ENCODE assay signal across 7 cellular contexts in genomic region chr2:168457177-168457905, GRCh38. TPM values are rescaled to one million over a fixed set of nuclear protein-coding genes. Genes with fewer than 3 reads are reported as not detected.
A peak's percentile ranks its signal among the peaks of the same experiment; 100 is the strongest.
DNase-seq lines count a peak whose midpoint lies in the region; ATAC-seq, FAIRE-seq and TF ChIP-seq lines count a peak whose summit lies in the region.

No MANE protein-coding gene starts in this region.

- H3K9me3 ChIP-seq in keratinocyte (ENCODE audit: control insufficient read depth, low read depth, low read length) = no peaks in the 10 kb centered on the region
- H3K9me3 ChIP-seq in testis = no peaks in the 10 kb centered on the region

- dilution Hi-C loops in keratinocyte (cut with MboI; ENCODE audit: extremely low pct_ligation_motif_present, low sequenced_read_pairs) = no loop called here

- H3K27ac Mint-ChIP-seq in activated naive CD4-positive, alpha-beta T cell treated with anti-CD3 and anti-CD28 coated beads, Interleukin-2, amount 50 U/mL, for 72 hours = peak overlapping the region; percentile 22 to 69

- H3K27ac ChIP-seq in keratinocyte (ENCODE audit: control insufficient read depth, insufficient read depth, low read length) = peak overlapping the region; percentile 77
- H3K27ac ChIP-seq in testis = peak overlapping the region; percentile 91

- H3K36me3 ChIP-seq in keratinocyte (ENCODE audit: control insufficient read depth in 2 of 2, extremely low read depth in 1 of 2, insufficient read depth in 2 of 2, low read length in 2 of 2) = no peaks in the 10 kb centered on the region
- no peaks in the 10 kb centered on the region for H3K36me3 ChIP-seq in testis (ENCODE audit: low read depth, missing control alignments)

- DNase-seq in GM10248 (ENCODE audit: extremely low spot score) (peak; percentile 38), HFF-Myc (ENCODE audit: extremely low read depth, low read depth) (no peak), keratinocyte (ENCODE audit: low read depth, low spot score) (no peak), testis (no peak), HuH-7 (ENCODE audit: low spot score) (no peak)
- no peak for DNase-seq in activated naive CD4-positive, alpha-beta T cell treated with anti-CD3 and anti-CD28 coated beads, Interleukin-2, amount 50 U/mL, for 72 hours (ENCODE audit: low spot score in 2 of 2)

- POLR2A ChIA-PET in GM10248 (lab: Yijun Ruan, JAX) = no interaction called here

- H3K9ac ChIP-seq in keratinocyte (ENCODE audit: control insufficient read depth, extremely low read depth, insufficient read depth, low read length) = peak overlapping the region; percentile 87

- peaks cover under 1% of the 10 kb centered on the region for H4K20me1 ChIP-seq in keratinocyte (ENCODE audit: control insufficient read depth, extremely low read depth, insufficient read depth, low read length)

- CTCF ChIA-PET in GM10248 (lab: Yijun Ruan, JAX) = interaction anchor here (0.7 to 1.1 kb wide), 3 partner anchors 11 to 21 kb away, joined by 3 to 4 read pairs (median 3); no protein-coding TSS in a partner anchor

- TF ChIP-seq CTCF in GM10248 (IDR thresholded peaks at IDR 0.05; ENCODE audit: control extremely low read depth, extremely low read depth, low read depth, missing control alignments) (no peak), HFF-Myc (IDR thresholded peaks at IDR 0.05; ENCODE audit: low read depth, low read length, missing control alignments) (no peak), keratinocyte (optimal IDR thresholded peaks at IDR 0.05 in 1 of 3, IDR thresholded peaks at IDR 0.05 in 1 of 3, conservative IDR thresholded peaks at IDR 0.05 in 1 of 3; ENCODE audit: extremely low read depth in 1 of 3, insufficient read depth in 2 of 3, low read length in 3 of 3) (no peak), testis (IDR thresholded peaks at IDR 0.05) (no peak)

- 14 to 20% methylated on average over 19 of the region's 19 CpGs for WGBS in testis, 2 donors

- no peaks in the 10 kb centered on the region for H3K9me3 Mint-ChIP-seq in activated naive CD4-positive, alpha-beta T cell treated with anti-CD3 and anti-CD28 coated beads, Interleukin-2, amount 50 U/mL, for 72 hours

- H3K4me1 ChIP-seq in keratinocyte (ENCODE audit: control insufficient read depth, extremely low read depth, insufficient read depth, low read length) (peaks cover 10% of the 10 kb centered on the region), testis (peaks cover 12% of the 10 kb centered on the region)

- H2AFZ ChIP-seq in keratinocyte (ENCODE audit: control insufficient read depth, low read length) = peak overlapping the region; percentile 86

- H3K36me3 Mint-ChIP-seq in activated naive CD4-positive, alpha-beta T cell treated with anti-CD3 and anti-CD28 coated beads, Interleukin-2, amount 50 U/mL, for 72 hours = peaks cover 6 to 7% of the 10 kb centered on the region in 2 donors

- ATAC-seq in activated naive CD4-positive, alpha-beta T cell treated with anti-CD3 and anti-CD28 coated beads, Interleukin-2, amount 50 U/mL, for 72 hours = no peak
- ATAC-seq in HG02970 (IDR thresholded peaks at IDR 0.05; ENCODE audit: low FRiP score, unreplicated experiment) = no peak

- no peaks in the 10 kb centered on the region for H3K9me1 ChIP-seq in keratinocyte (ENCODE audit: control insufficient read depth, extremely low read depth, insufficient read depth, low read length)

- H3K4me3 ChIP-seq in HFF-Myc (replicated peaks; ENCODE audit: low read depth, low read length) (peak overlapping the region; percentile 79), keratinocyte (ENCODE audit: control insufficient read depth in 2 of 3, extremely low read depth in 1 of 3, insufficient read depth in 2 of 3, low read depth in 1 of 3, low read length in 3 of 3) (peak overlapping the region; percentile 80 to 87 (median 81)), testis (peak overlapping the region; percentile 93 to 97)

- H3K4me2 ChIP-seq in keratinocyte (ENCODE audit: control insufficient read depth, extremely low read depth, insufficient read depth, low read depth, low read length) = peak overlapping the region; percentile 99

- H3K79me2 ChIP-seq in keratinocyte (ENCODE audit: control insufficient read depth, insufficient read depth, low read length) = peaks cover 61% of the 10 kb centered on the region

- intact Hi-C loops in testis (cut with DNase I; ENCODE audit: low total_unique reads) = no loop called here

- no peak for TF ChIP-seq POLR2A in testis (IDR thresholded peaks at IDR 0.05)

- H3K27me3 ChIP-seq in keratinocyte (ENCODE audit: control insufficient read depth, extremely low read depth, insufficient read depth, low read length) (no peaks in the 10 kb centered on the region), testis (no peaks in the 10 kb centered on the region)

- FAIRE-seq in keratinocyte (lab: Jason Lieb, UNC) = peak; percentile 20

RNA-seq across cellular contexts. Expression of gene CERS6, which starts 1.3 kb away (rescaled TPM):
- total RNA-seq in activated naive CD4-positive, alpha-beta T cell treated with anti-CD3 and anti-CD28 coated beads, Interleukin-2, amount 50 U/mL, for 72 hours = 10 to 100 TPM; 11.0 to 15.0 TPM
- polyA plus RNA-seq in keratinocyte (11.3 to 19.5 TPM (median 15.6 TPM) in 3 replicates), testis (ENCODE audit: insufficient read depth, low read depth, low replicate concordance) (24.7 TPM)
- 4.3 TPM for polyA plus RNA-seq in keratinocyte (2011; ENCODE audit: low read depth)
- 7.2 and 12.7 TPM in 2 replicates for polyA plus RNA-seq in keratinocyte (2011; cell fraction: cytosol; rRNA removed)
- 19.8 and 22.8 TPM in 2 replicates for polyA plus RNA-seq in keratinocyte (2011; cell fraction: nucleus; rRNA removed)
- 11.1 and 20.4 TPM in 2 replicates for polyA plus RNA-seq in keratinocyte (2012; ENCODE audit: low replicate concordance)
- polyA minus RNA-seq in keratinocyte = 16.4 to 29.3 TPM (median 17.2 TPM) in 3 replicates
- 12.5 TPM for polyA minus RNA-seq in keratinocyte (2011; cell fraction: cytosol; rRNA and poly(A)+ RNA removed)
- 23.8 and 47.7 TPM in 2 replicates for polyA minus RNA-seq in keratinocyte (2011; cell fraction: nucleus; rRNA and poly(A)+ RNA removed)
- total RNA-seq in testis = 10 to 100 TPM; 59.4 to 71.0 TPM
